14 cellular contexts compared by ENCODE assay signal in the genomic region with DNA sequence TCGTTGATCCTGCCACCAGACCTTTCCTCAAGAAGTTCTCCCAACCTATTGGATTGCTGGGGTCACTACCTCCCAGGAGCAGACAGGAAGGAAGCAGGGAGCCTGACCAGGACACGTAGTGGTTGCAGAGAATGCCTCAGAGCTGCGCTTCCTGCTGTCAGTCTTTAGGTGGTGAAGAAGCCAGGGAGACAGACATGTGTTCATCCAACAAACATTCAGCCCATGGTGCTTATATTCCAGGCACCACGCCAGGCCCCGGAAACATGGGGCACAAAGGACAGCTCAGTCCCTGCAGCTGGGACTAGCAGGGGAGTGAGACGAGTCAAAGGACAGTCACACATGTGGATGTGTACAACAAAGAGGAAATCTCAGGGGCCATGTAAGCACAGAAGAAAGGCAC. TPM values are rescaled to one million over a fixed set of nuclear protein-coding genes. Genes with fewer than 3 reads are reported as not detected.
A peak's percentile ranks its signal among the peaks of the same experiment; 100 is the strongest.
DNase-seq lines count a peak whose midpoint lies in the region; ATAC-seq and TF ChIP-seq lines count a peak whose summit lies in the region.
"Had no signal": no experiment of that assay in that cellular context is flagged by ENCODE, and none has a peak within 500 bp of the region (broad histone marks: within the 10 kb centered on the region; RNA-seq: fewer than 3 reads in every experiment).

No MANE protein-coding gene starts in this region.

- H4K20me1 ChIP-seq in GM23248 (ENCODE audit: insufficient read depth) = no peaks in the 10 kb centered on the region

- no peak overlapping the region for H2AFZ ChIP-seq in GM23248

- CTCF ChIA-PET in AG04449 (lab: Yijun Ruan, JAX) = interaction anchor here (1.0 to 14.1 kb wide), 18 partner anchors 12 to 372 kb away, joined by 3 to 388 read pairs (median 12); partner anchors contain the start of gene ITGA11

- no peak overlapping the region for H3K9ac ChIP-seq in GM23248

- H3K9me3 ChIP-seq in GM23248 (ENCODE audit: low read depth) = no peaks in the 10 kb centered on the region
- no peaks in the 10 kb centered on the region for H3K9me3 ChIP-seq in lung (ENCODE audit: control insufficient read depth in 2 of 2, insufficient read depth in 1 of 2, low read length in 1 of 2)
- no peaks in the 10 kb centered on the region for H3K9me3 ChIP-seq in HAP-1

- no peak overlapping the region for H3K4me2 ChIP-seq in GM23248 (ENCODE audit: unreplicated experiment)

- POLR2A ChIA-PET in AG04449 (lab: Yijun Ruan, JAX) = no interaction called here

- TF ChIP-seq CTCF in AG04449 (IDR thresholded peaks at IDR 0.05; ENCODE audit: insufficient read depth, low read length, missing control alignments) (peak; percentile 1), brain microvascular endothelial cell (IDR thresholded peaks at IDR 0.05; ENCODE audit: low read depth, low read length, missing control alignments) (peak; percentile 11), lung (IDR thresholded peaks at IDR 0.05; ENCODE audit: control extremely low read depth, extremely low read depth) (no peak), GM20000 (IDR thresholded peaks at IDR 0.05; ENCODE audit: extremely low read depth, missing control alignments) (no peak)

- no peak for DNase-seq in AG04449 (ENCODE audit: low read depth, low spot score)
- peak; percentile 38 for DNase-seq in GM23248
- DNase-seq in brain microvascular endothelial cell = peak; percentile 74
- peak; percentile 27 for DNase-seq in lung (ENCODE audit: low spot score)
- no peak for DNase-seq in HAP-1 (ENCODE audit: low spot score in 2 of 2)
- DNase-seq in D341Med (ENCODE audit: low spot score) = no peak
- no peak for DNase-seq in GM20000 (ENCODE audit: low spot score)
- DNase-seq: CD4-positive, alpha-beta memory T cell; Kasumi-1; NCI-H2171 treated with DMSO at 0.1 percent for 48 hours; stimulated activated CD4-positive, alpha-beta T cell treated with anti-CD3 and anti-CD28 coated beads, Interleukin-2, amount 100 ng/mL, for 24 hours; stimulated activated naive B cell treated with anti-CD40 and anti-IgM and Interleukin-4, amounts not matched to agents 10 μg/mL and 1 μg/mL and 100 μg/mL, for 72 hours had no signal

- in situ Hi-C loops in GM23248 (cut with MboI) (loop anchor here (5.0 to 10.0 kb wide), 2 partner anchors 125 to 322 kb away; no protein-coding TSS in a partner anchor), brain microvascular endothelial cell (cut with HindIII; ENCODE audit: low pct_ligation_motif_present, low sequenced_read_pairs) (no loop called here), HAP-1 (cut with MboI; ENCODE audit: low sequenced_read_pairs) (loop anchor here (5.0 kb wide), 1 partner anchor 325 kb away; no protein-coding TSS in a partner anchor)

- no peaks in the 10 kb centered on the region for H3K36me3 ChIP-seq in GM23248 (ENCODE audit: low read depth)
- H3K36me3 ChIP-seq in brain microvascular endothelial cell (replicated peaks) = no peaks in the 10 kb centered on the region
- H3K36me3 ChIP-seq in lung (ENCODE audit: control insufficient read depth in 2 of 2, insufficient read depth in 2 of 2, low read length in 2 of 2) = no peaks in the 10 kb centered on the region
- H3K36me3 ChIP-seq in HAP-1 (replicated peaks) = no peaks in the 10 kb centered on the region

- H3K27ac ChIP-seq in GM23248 = no peak overlapping the region
- peak overlapping the region; percentile 35 for H3K27ac ChIP-seq in brain microvascular endothelial cell
- no peak overlapping the region for H3K27ac ChIP-seq in lung (ENCODE audit: low read depth in 1 of 2, low read length in 1 of 2)
- H3K27ac ChIP-seq: RWPE1 had no signal

- no peaks in the 10 kb centered on the region for H3K27me3 ChIP-seq in GM23248 (replicated peaks; ENCODE audit: insufficient read depth)
- H3K27me3 ChIP-seq in brain microvascular endothelial cell (replicated peaks) = no peaks in the 10 kb centered on the region
- no peaks in the 10 kb centered on the region for H3K27me3 ChIP-seq in lung (ENCODE audit: control insufficient read depth, insufficient read depth)
- peaks cover 25% of the 10 kb centered on the region for H3K27me3 ChIP-seq in HAP-1 (ENCODE audit: low read depth)

- H3K79me2 ChIP-seq in GM23248 (ENCODE audit: insufficient read depth) = no peaks in the 10 kb centered on the region

- H3K4me1 ChIP-seq in GM23248 (ENCODE audit: insufficient read depth) (peaks cover 5% of the 10 kb centered on the region; the same call in 1 of the 2 replicates), lung (ENCODE audit: control insufficient read depth in 2 of 2, insufficient read depth in 2 of 2, low read length in 2 of 2) (no peaks in the 10 kb centered on the region), HAP-1 (no peaks in the 10 kb centered on the region)

- H3K4me3 ChIP-seq in AG04449 (ENCODE audit: low read depth, low read length) (no peak overlapping the region), GM23248 (no peak overlapping the region), brain microvascular endothelial cell (ENCODE audit: low read depth, low read length) (no peak overlapping the region), lung (no peak overlapping the region), HAP-1 (no peak overlapping the region)

- ATAC-seq in lung (ENCODE audit: insufficient read depth, low FRiP score) = no peak
- ATAC-seq in GM18502 (IDR thresholded peaks at IDR 0.05; ENCODE audit: poor library complexity, unreplicated experiment) = no peak
- ATAC-seq: stimulated activated naive B cell treated with anti-CD40 and anti-IgM and Interleukin-4, amounts not matched to agents 10 μg/mL and 1 μg/mL and 100 μg/mL, for 72 hours had no signal

- peaks cover 8% of the 10 kb centered on the region; the same call in 1 of the 2 replicates for H3F3A ChIP-seq in GM23248 (ENCODE audit: insufficient read depth)

- 30 to 40% methylated on average over 6 of the region's 6 CpGs for WGBS in GM23248 (ENCODE audit: low coverage in 1 of 2, low lambda C conversion rate in 2 of 2, missing lambda C conversion rate in 2 of 2), 2 experiments
- 38 to 45% methylated on average over 6 of the region's 6 CpGs for WGBS in lung, 2 donors

- no peaks in the 10 kb centered on the region for H3K9me2 ChIP-seq in GM23248 (ENCODE audit: insufficient read depth)

RNA-seq across cellular contexts. Expression of gene CORO2B, which starts 26.0 kb away (rescaled TPM):
- 7.6 and 7.7 TPM in 2 replicates for total RNA-seq in GM23248 (2014; rRNA removed; shearing (Covaris generic))
- polyA plus RNA-seq in GM23248 (2016; fragmentation: Nextera tagmentation; extraction: Ambion mirVana) (2.7 and 3.7 TPM in 2 replicates), lung (1 to 10 TPM; 2.4 to 2.8 TPM)
- 10 to 100 TPM in 1 of 2 donors, 1 to 10 TPM in 1; 5.9 to 12.5 TPM for total RNA-seq in lung
- total RNA-seq: CD4-positive, alpha-beta memory T cell had no signal
- polyA plus RNA-seq: CD4-positive, alpha-beta memory T cell had no signal

Comparison
In these comparisons a context has a peak if more than half of its experiments do, and no peak if none do; other contexts are left out.
1. DNase-seq: peak in GM23248 (single experiment), brain microvascular endothelial cell (single experiment) and lung (single experiment); none in AG04449 (single experiment), HAP-1 (0 of 2), D341Med (single experiment) and GM20000 (single experiment).
2. CTCF ChIP-seq: peak in AG04449 (single experiment) and brain microvascular endothelial cell (single experiment); none in lung (single experiment) and GM20000 (single experiment).